Comparison of ENCODE assay signal across 7 cellular contexts in the genomic region with DNA sequence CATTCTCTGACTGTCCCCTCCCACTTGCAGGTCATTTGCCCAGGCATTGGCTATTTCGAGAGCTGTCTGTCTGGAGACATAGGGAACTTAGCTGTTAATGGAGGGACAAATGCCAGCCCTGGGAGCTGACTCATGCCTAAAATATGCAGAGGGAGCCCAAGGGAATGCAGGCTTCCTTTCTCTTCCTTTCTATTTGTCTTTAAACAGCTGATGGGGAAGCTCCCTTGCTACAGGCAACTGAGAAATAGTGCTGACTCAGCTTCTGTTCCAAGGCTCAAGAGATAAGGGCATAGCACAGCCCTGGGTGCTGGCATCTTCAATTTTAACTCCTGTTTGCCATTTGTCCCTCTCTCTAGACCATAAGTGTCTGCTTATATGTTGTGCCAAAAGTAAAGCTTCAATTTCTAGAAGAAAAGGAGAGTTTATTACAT.
DNase-seq lines count a peak whose midpoint lies in the region; ATAC-seq and TF ChIP-seq lines count a peak whose summit lies in the region.

No MANE protein-coding gene starts in this region.

- H3K4me2 ChIP-seq in neuronal stem cell (ENCODE audit: insufficient read depth, low read length, poor library complexity, severe bottlenecking): no peak overlapping the region

- no peak overlapping the region for H2BK12ac ChIP-seq in neuronal stem cell (ENCODE audit: low read length)

- peak overlapping the region; percentile 17 for H2AFZ ChIP-seq in neuronal stem cell (ENCODE audit: low read length)

- no peak overlapping the region for H4K91ac ChIP-seq in neuronal stem cell (ENCODE audit: low read depth, low read length, poor library complexity)

- WGBS in neuronal stem cell (ENCODE audit: extremely low coverage in 2 of 2, insufficient read length in 2 of 2, insufficient replicate concordance in 1 of 2), 2 donors: no CpG with 5 or more reads among the region's 1 CpG

- no peak overlapping the region for H2BK15ac ChIP-seq in neuronal stem cell (ENCODE audit: low read length)

- H3K79me1 ChIP-seq in neuronal stem cell (ENCODE audit: low read depth, low read length): no peaks in the 10 kb centered on the region

- H3K4me1 ChIP-seq in HEK293 (ENCODE audit: control insufficient read depth, insufficient read depth, low read length) (peaks cover 2% of the 10 kb centered on the region), RWPE2 (ENCODE audit: insufficient read depth, poor library complexity, severe bottlenecking) (peaks cover 24% of the 10 kb centered on the region), neuronal stem cell (ENCODE audit: control insufficient read depth in 2 of 2, insufficient read depth in 1 of 2, low read depth in 1 of 2, low read length in 2 of 2) (peaks cover 15 to 19% of the 10 kb centered on the region in 2 donors)

- H3K9ac ChIP-seq in neuronal stem cell (ENCODE audit: low read depth, low read length, poor library complexity): no peak overlapping the region

- no peak overlapping the region for H4K8ac ChIP-seq in neuronal stem cell (ENCODE audit: low read depth, low read length)

- H2BK120ac ChIP-seq in neuronal stem cell (ENCODE audit: low read depth, low read length): no peak overlapping the region

- ATAC-seq in RWPE2 (ENCODE audit: low read depth) (peak; percentile 83), HG02981 (IDR thresholded peaks at IDR 0.05; ENCODE audit: unreplicated experiment) (no peak), HG02884 (IDR thresholded peaks at IDR 0.05; ENCODE audit: unreplicated experiment) (no peak)

- H3K9me3 ChIP-seq in HEK293 (ENCODE audit: control insufficient read depth, insufficient read depth, low read depth, low read length) (no peaks in the 10 kb centered on the region), RWPE2 (ENCODE audit: severe bottlenecking) (no peaks in the 10 kb centered on the region), neuronal stem cell (replicated peaks in 1 of 2; ENCODE audit: control insufficient read depth in 2 of 2, insufficient read depth in 1 of 2, low read depth in 1 of 2, low read length in 2 of 2) (no peaks in the 10 kb centered on the region)

- H3K36me3 ChIP-seq in HEK293 (ENCODE audit: control insufficient read depth in 2 of 2, insufficient read depth in 1 of 2, low read length in 2 of 2): no peaks in the 10 kb centered on the region
- H3K36me3 ChIP-seq in RWPE2 (ENCODE audit: low read depth): no peaks in the 10 kb centered on the region
- H3K36me3 ChIP-seq in neuronal stem cell (replicated peaks in 1 of 2; ENCODE audit: control insufficient read depth in 2 of 2, insufficient read depth in 2 of 2, low read length in 2 of 2): no peaks in the 10 kb centered on the region

- no peak overlapping the region for H3K27ac ChIP-seq in HEK293 (ENCODE audit: extremely low read depth, low read depth, low read length)
- H3K27ac ChIP-seq in RWPE2 (ENCODE audit: poor library complexity, severe bottlenecking): peak overlapping the region; percentile 63
- H3K27ac ChIP-seq in neuronal stem cell (replicated peaks; ENCODE audit: low read length): peak overlapping the region; percentile 74

- no peak overlapping the region for H3K4me3 ChIP-seq in HEK293 (ENCODE audit: low read depth, low read length)
- no peak overlapping the region for H3K4me3 ChIP-seq in RWPE2 (ENCODE audit: severe bottlenecking)
- no peak overlapping the region for H3K4me3 ChIP-seq in fibroblast of the aortic adventitia (ENCODE audit: low read depth, low read length)
- no peak overlapping the region for H3K4me3 ChIP-seq in neuronal stem cell (ENCODE audit: low read length in 2 of 2)

- no peak overlapping the region for H3K4ac ChIP-seq in neuronal stem cell (ENCODE audit: low read length)

- H2BK5ac ChIP-seq in neuronal stem cell (ENCODE audit: low read length): no peak overlapping the region

- DNase-seq in RWPE2 (ENCODE audit: low spot score) (peak; percentile 77), fibroblast of the aortic adventitia (ENCODE audit: low read depth) (peak; percentile 96), neuronal stem cell (ENCODE audit: low spot score) (peak; percentile 88), NCI-H187 (lab: John Stamatoyannopoulos, UW) (no peak)

- H3K18ac ChIP-seq in neuronal stem cell (ENCODE audit: low read length): no peak overlapping the region

- TF ChIP-seq CTCF in HEK293 (tag by site-specific recombination; IDR thresholded peaks at IDR 0.05) (no peak), RWPE2 (IDR thresholded peaks at IDR 0.05; ENCODE audit: poor library complexity, severe bottlenecking) (no peak), fibroblast of the aortic adventitia (IDR thresholded peaks at IDR 0.05; ENCODE audit: insufficient read depth, low read length) (no peak)

- no peak overlapping the region for H3K14ac ChIP-seq in neuronal stem cell (ENCODE audit: low read length)

- no peak overlapping the region for H3K23ac ChIP-seq in neuronal stem cell (ENCODE audit: low read depth, low read length, poor library complexity)

- no peaks in the 10 kb centered on the region for H3K27me3 ChIP-seq in RWPE2 (ENCODE audit: insufficient read depth, poor library complexity, severe bottlenecking)
- H3K27me3 ChIP-seq in neuronal stem cell (ENCODE audit: control insufficient read depth in 3 of 3, insufficient read depth in 3 of 3, low read depth in 1 of 3, low read length in 3 of 3): no peaks in the 10 kb centered on the region

- CTCF ChIA-PET in HEK293 (lab: Yijun Ruan, JAX): interaction anchor here (0.5 to 1.2 kb wide), 6 partner anchors 32 to 1266 kb away, joined by 3 to 5 read pairs (median 3); no protein-coding TSS in a partner anchor

- POLR2A ChIA-PET in HEK293 (lab: Yijun Ruan, JAX): interaction anchor here (0.9 to 1.3 kb wide), 2 partner anchors 9 to 82 kb away, joined by 3 to 4 read pairs; no protein-coding TSS in a partner anchor

- H2AK5ac ChIP-seq in neuronal stem cell (ENCODE audit: low read depth, low read length): no peak overlapping the region

TF ChIP-seq in HEK293, 187 proteins besides CTCF, POLR2A, EP300 and RAD21 (continues in another document):
- no peak for TF ChIP-seq ZNF174 (tag by site-specific recombination; IDR thresholded peaks at IDR 0.05)
- TF ChIP-seq ZNF211 (tag by site-specific recombination; IDR thresholded peaks at IDR 0.05; ENCODE audit: low read depth): no peak
- no peak for TF ChIP-seq ZNF311 (tag by site-specific recombination; IDR thresholded peaks at IDR 0.05; ENCODE audit: borderline replicate concordance)
- TF ChIP-seq ZFP69B (tag by site-specific recombination; IDR thresholded peaks at IDR 0.05): no peak
- TF ChIP-seq ZNF426 (tag by site-specific recombination; IDR thresholded peaks at IDR 0.05): no peak
- TF ChIP-seq ZNF132 (tag by site-specific recombination; IDR thresholded peaks at IDR 0.05; ENCODE audit: borderline replicate concordance): no peak
- TF ChIP-seq, protein P1, sequence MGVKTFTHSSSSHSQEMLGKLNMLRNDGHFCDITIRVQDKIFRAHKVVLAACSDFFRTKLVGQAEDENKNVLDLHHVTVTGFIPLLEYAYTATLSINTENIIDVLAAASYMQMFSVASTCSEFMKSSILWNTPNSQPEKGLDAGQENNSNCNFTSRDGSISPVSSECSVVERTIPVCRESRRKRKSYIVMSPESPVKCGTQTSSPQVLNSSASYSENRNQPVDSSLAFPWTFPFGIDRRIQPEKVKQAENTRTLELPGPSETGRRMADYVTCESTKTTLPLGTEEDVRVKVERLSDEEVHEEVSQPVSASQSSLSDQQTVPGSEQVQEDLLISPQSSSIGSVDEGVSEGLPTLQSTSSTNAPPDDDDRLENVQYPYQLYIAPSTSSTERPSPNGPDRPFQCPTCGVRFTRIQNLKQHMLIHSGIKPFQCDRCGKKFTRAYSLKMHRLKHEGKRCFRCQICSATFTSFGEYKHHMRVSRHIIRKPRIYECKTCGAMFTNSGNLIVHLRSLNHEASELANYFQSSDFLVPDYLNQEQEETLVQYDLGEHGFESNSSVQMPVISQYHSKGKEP (tag by site-specific recombination; IDR thresholded peaks at IDR 0.05): no peak
- TF ChIP-seq, protein P2, sequence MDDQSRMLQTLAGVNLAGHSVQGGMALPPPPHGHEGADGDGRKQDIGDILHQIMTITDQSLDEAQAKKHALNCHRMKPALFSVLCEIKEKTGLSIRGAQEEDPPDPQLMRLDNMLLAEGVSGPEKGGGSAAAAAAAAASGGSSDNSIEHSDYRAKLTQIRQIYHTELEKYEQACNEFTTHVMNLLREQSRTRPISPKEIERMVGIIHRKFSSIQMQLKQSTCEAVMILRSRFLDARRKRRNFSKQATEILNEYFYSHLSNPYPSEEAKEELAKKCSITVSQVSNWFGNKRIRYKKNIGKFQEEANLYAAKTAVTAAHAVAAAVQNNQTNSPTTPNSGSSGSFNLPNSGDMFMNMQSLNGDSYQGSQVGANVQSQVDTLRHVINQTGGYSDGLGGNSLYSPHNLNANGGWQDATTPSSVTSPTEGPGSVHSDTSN (CRISPR knock-in tag; IDR thresholded peaks at IDR 0.05): no peak
- no peak for TF ChIP-seq OVOL3 (tag by site-specific recombination; IDR thresholded peaks at IDR 0.05)
- TF ChIP-seq MZF1 (tag by site-specific recombination; IDR thresholded peaks at IDR 0.05; ENCODE audit: borderline replicate concordance): peak; percentile 16; the same call in 1 of the 2 replicates
- TF ChIP-seq ZNF510 (tag by site-specific recombination; IDR thresholded peaks at IDR 0.05; ENCODE audit: insufficient replicate concordance): no peak
- TF ChIP-seq KLF9 (tag by site-specific recombination; IDR thresholded peaks at IDR 0.05; ENCODE audit: low read depth): no peak
- TF ChIP-seq, protein P3, sequence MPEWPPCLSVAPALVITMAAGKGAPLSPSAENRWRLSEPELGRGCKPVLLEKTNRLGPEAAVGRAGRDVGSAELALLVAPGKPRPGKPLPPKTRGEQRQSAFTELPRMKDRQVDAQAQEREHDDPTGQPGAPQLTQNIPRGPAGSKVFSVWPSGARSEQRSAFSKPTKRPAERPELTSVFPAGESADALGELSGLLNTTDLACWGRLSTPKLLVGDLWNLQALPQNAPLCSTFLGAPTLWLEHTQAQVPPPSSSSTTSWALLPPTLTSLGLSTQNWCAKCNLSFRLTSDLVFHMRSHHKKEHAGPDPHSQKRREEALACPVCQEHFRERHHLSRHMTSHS (tag by site-specific recombination; IDR thresholded peaks at IDR 0.05): no peak
- TF ChIP-seq BCL11B (tag by site-specific recombination; IDR thresholded peaks at IDR 0.05; ENCODE audit: low read depth): no peak
- no peak for TF ChIP-seq ZNF621 (tag by site-specific recombination; IDR thresholded peaks at IDR 0.05)
- TF ChIP-seq ZBTB48 (tag by site-specific recombination; IDR thresholded peaks at IDR 0.05): peak; percentile 75
- no peak for TF ChIP-seq ZNF623 (tag by site-specific recombination; IDR thresholded peaks at IDR 0.05)
- no peak for TF ChIP-seq ZNF341 (tag by site-specific recombination; IDR thresholded peaks at IDR 0.05; ENCODE audit: low read depth)
- TF ChIP-seq OSR2 (tag by site-specific recombination; IDR thresholded peaks at IDR 0.05): peak; percentile 16; the same call in 1 of the 2 replicates
- TF ChIP-seq ZNF175 (tag by site-specific recombination; IDR thresholded peaks at IDR 0.05): no peak
- TF ChIP-seq ZNF140 (tag by site-specific recombination; IDR thresholded peaks at IDR 0.05): no peak
- no peak for TF ChIP-seq ZNF76 (tag by site-specific recombination; IDR thresholded peaks at IDR 0.05; ENCODE audit: borderline replicate concordance, low read depth)

Comparison
In these comparisons a context has a peak if more than half of its experiments do, and no peak if none do; other contexts are left out.
1. DNase-seq: peak in RWPE2 (single experiment), fibroblast of the aortic adventitia (single experiment) and neuronal stem cell (single experiment); none in NCI-H187 (0 of 2).